22 cellular contexts compared by ENCODE assay signal in the genomic region with DNA sequence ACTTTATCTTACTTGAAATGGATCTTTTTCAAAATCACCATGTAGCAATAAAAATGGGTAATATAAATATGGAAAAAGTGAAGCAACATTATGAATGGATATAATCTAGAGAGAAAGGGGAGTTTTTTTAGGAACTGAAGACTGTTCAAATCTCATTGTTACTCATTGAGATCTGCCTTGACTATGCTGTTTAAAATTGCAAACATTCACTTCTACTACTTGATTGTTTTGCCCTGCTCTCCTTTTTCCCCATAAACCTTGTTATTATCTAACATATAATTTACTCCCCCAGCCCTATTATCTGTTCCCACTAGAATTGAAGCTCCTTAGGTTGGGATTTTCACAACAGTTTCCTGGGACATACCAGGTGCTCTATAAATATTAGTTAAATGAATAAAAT. TPM values are rescaled to one million over a fixed set of nuclear protein-coding genes. Genes with fewer than 3 reads are reported as not detected.
DNase-seq lines count a peak whose midpoint lies in the region; ATAC-seq, FAIRE-seq and TF ChIP-seq lines count a peak whose summit lies in the region.
"Had no signal": no experiment of that assay in that cellular context is flagged by ENCODE, and none has a peak within 500 bp of the region (broad histone marks: within the 10 kb centered on the region; RNA-seq: fewer than 3 reads in every experiment).

No MANE protein-coding gene starts in this region.

- ATAC-seq in activated CD8-positive, alpha-beta T cell treated with anti-CD3 and anti-CD28 coated beads for 36 hours = no peak
- ATAC-seq in activated CD8-positive, alpha-beta T cell treated with anti-CD3 and anti-CD28 coated beads, Interleukin-2, amount 10 ng/mL, durations not matched to agents 7 days and 5 days = no peak
- ATAC-seq in activated naive CD8-positive, alpha-beta T cell treated with anti-CD3 and anti-CD28 coated beads, Interleukin-2, amount 50 U/mL, for 24 hours = no peak
- no peak for ATAC-seq in pancreas

- H3K27ac Mint-ChIP-seq in activated CD8-positive, alpha-beta T cell treated with anti-CD3 and anti-CD28 coated beads for 36 hours = peak overlapping the region; percentile 57
- H3K27ac Mint-ChIP-seq in activated CD8-positive, alpha-beta T cell treated with anti-CD3 and anti-CD28 coated beads, Interleukin-2, amount 10 ng/mL, durations not matched to agents 7 days and 5 days = no peak overlapping the region
- peak overlapping the region; percentile 95 for H3K27ac Mint-ChIP-seq in activated naive CD8-positive, alpha-beta T cell treated with anti-CD3 and anti-CD28 coated beads, Interleukin-2, amount 50 U/mL, for 24 hours
- H3K27ac Mint-ChIP-seq: B cell had no signal

- intact Hi-C loops in activated CD8-positive, alpha-beta T cell treated with anti-CD3 and anti-CD28 coated beads for 36 hours (cut with micrococcal nuclease) = no loop called here
- intact Hi-C loops in pancreas (cut with DNase I) = no loop called here

- H3K9me3 ChIP-seq in effector memory CD4-positive, alpha-beta T cell (ENCODE audit: control insufficient read depth, low read length) = no peaks in the 10 kb centered on the region
- H3K9me3 ChIP-seq in pancreas = no peaks in the 10 kb centered on the region

- peaks cover 69% of the 10 kb centered on the region for H3K4me1 Mint-ChIP-seq in activated CD8-positive, alpha-beta T cell treated with anti-CD3 and anti-CD28 coated beads for 36 hours (ENCODE audit: low read depth)
- H3K4me1 Mint-ChIP-seq in activated CD8-positive, alpha-beta T cell treated with anti-CD3 and anti-CD28 coated beads, Interleukin-2, amount 10 ng/mL, durations not matched to agents 7 days and 5 days (ENCODE audit: low read depth) = peaks cover 28% of the 10 kb centered on the region
- peaks cover 72% of the 10 kb centered on the region for H3K4me1 Mint-ChIP-seq in activated naive CD8-positive, alpha-beta T cell treated with anti-CD3 and anti-CD28 coated beads, Interleukin-2, amount 50 U/mL, for 24 hours

- H3K36me3 Mint-ChIP-seq in activated CD8-positive, alpha-beta T cell treated with anti-CD3 and anti-CD28 coated beads for 36 hours (ENCODE audit: low read depth) = peaks cover 23% of the 10 kb centered on the region
- H3K36me3 Mint-ChIP-seq in activated CD8-positive, alpha-beta T cell treated with anti-CD3 and anti-CD28 coated beads, Interleukin-2, amount 10 ng/mL, durations not matched to agents 7 days and 5 days (ENCODE audit: low read depth) = peaks cover 14% of the 10 kb centered on the region
- peaks cover 24% of the 10 kb centered on the region for H3K36me3 Mint-ChIP-seq in activated naive CD8-positive, alpha-beta T cell treated with anti-CD3 and anti-CD28 coated beads, Interleukin-2, amount 50 U/mL, for 24 hours (ENCODE audit: low read depth)

- no peak overlapping the region for H3K27ac ChIP-seq in effector memory CD4-positive, alpha-beta T cell (ENCODE audit: insufficient read depth, low read length, poor library complexity, severe bottlenecking)
- H3K27ac ChIP-seq in pancreas = no peak overlapping the region

- no peaks in the 10 kb centered on the region for H3K36me3 ChIP-seq in effector memory CD4-positive, alpha-beta T cell (ENCODE audit: control insufficient read depth, insufficient read depth, low read length)
- H3K36me3 ChIP-seq in pancreas = no peaks in the 10 kb centered on the region

- H3K27me3 ChIP-seq in effector memory CD4-positive, alpha-beta T cell (replicated peaks; ENCODE audit: control insufficient read depth, insufficient read depth, low read length, poor library complexity, severe bottlenecking) = no peaks in the 10 kb centered on the region
- no peaks in the 10 kb centered on the region for H3K27me3 ChIP-seq in pancreas

- H3K4me1 ChIP-seq in effector memory CD4-positive, alpha-beta T cell (ENCODE audit: control insufficient read depth, insufficient read depth, low read length, poor library complexity, severe bottlenecking) = no peaks in the 10 kb centered on the region
- H3K4me1 ChIP-seq in pancreas = peaks cover under 1 to 3% (median 1%) of the 10 kb centered on the region in 3 donors

- DNase-seq in activated CD8-positive, alpha-beta T cell treated with anti-CD3 and anti-CD28 coated beads for 36 hours = no peak
- no peak for DNase-seq in activated CD8-positive, alpha-beta T cell treated with anti-CD3 and anti-CD28 coated beads, Interleukin-2, amount 10 ng/mL, durations not matched to agents 7 days and 5 days
- DNase-seq in GM12892 (ENCODE audit: insufficient read length) (no peak), NCI-H2227 treated with DMSO at 0.1 percent for 48 hours (lab: John Stamatoyannopoulos, UW) (peak; percentile 93), H54 (ENCODE audit: insufficient read length, low spot score) (no peak), pancreas (no peak)
- DNase-seq in activated naive CD8-positive, alpha-beta T cell treated with anti-CD3 and anti-CD28 coated beads, Interleukin-2, amount 50 U/mL, for 24 hours = no peak
- DNase-seq in effector memory CD4-positive, alpha-beta T cell = no peak
- DNase-seq: DMS 273 treated with DMSO at 0.1 percent for 48 hours; GOT3; KG1; NCI-H187; NCI-H2107; NCI-H345; NCI-H524 treated with DMSO at 0.1 percent for 48 hours; NK-92 treated with Interleukin-12 subunit alpha and Interleukin-12 subunit beta, amount 100 ng/mL, for 24 hours; Right ventricle myocardium superior had no signal

- TF ChIP-seq POLR2A in GM12892 (IDR thresholded peaks at IDR 0.05; ENCODE audit: low read depth, low read length) (no peak), H54 (IDR thresholded peaks at IDR 0.05; ENCODE audit: low read depth, low read length) (no peak)

- peaks cover 9% of the 10 kb centered on the region for H3K9me3 Mint-ChIP-seq in activated CD8-positive, alpha-beta T cell treated with anti-CD3 and anti-CD28 coated beads for 36 hours
- no peaks in the 10 kb centered on the region for H3K9me3 Mint-ChIP-seq in activated CD8-positive, alpha-beta T cell treated with anti-CD3 and anti-CD28 coated beads, Interleukin-2, amount 10 ng/mL, durations not matched to agents 7 days and 5 days (ENCODE audit: insufficient read depth)
- peaks cover 8% of the 10 kb centered on the region for H3K9me3 Mint-ChIP-seq in activated naive CD8-positive, alpha-beta T cell treated with anti-CD3 and anti-CD28 coated beads, Interleukin-2, amount 50 U/mL, for 24 hours

- H3K27me3 Mint-ChIP-seq in activated CD8-positive, alpha-beta T cell treated with anti-CD3 and anti-CD28 coated beads for 36 hours = no peaks in the 10 kb centered on the region
- no peaks in the 10 kb centered on the region for H3K27me3 Mint-ChIP-seq in activated CD8-positive, alpha-beta T cell treated with anti-CD3 and anti-CD28 coated beads, Interleukin-2, amount 10 ng/mL, durations not matched to agents 7 days and 5 days (ENCODE audit: low read depth)
- H3K27me3 Mint-ChIP-seq in activated naive CD8-positive, alpha-beta T cell treated with anti-CD3 and anti-CD28 coated beads, Interleukin-2, amount 50 U/mL, for 24 hours = no peaks in the 10 kb centered on the region
- H3K27me3 Mint-ChIP-seq: B cell had no signal

- POLR2A ChIA-PET in activated CD8-positive, alpha-beta T cell treated with anti-CD3 and anti-CD28 coated beads for 36 hours (lab: Charles Lee) = no interaction called here
- POLR2A ChIA-PET in activated CD8-positive, alpha-beta T cell treated with anti-CD3 and anti-CD28 coated beads, Interleukin-2, amount 10 ng/mL, durations not matched to agents 7 days and 5 days (lab: Charles Lee) = no interaction called here

- FAIRE-seq in GM12892 (lab: Jason Lieb, UNC) (peak; percentile 40), H54 (lab: Jason Lieb, UNC) (no peak), pancreas (lab: Jason Lieb, UNC) (no peak)
- FAIRE-seq: G401.6, GM19239, RCC 7860 had no signal

- no peak overlapping the region for H3K4me3 ChIP-seq in effector memory CD4-positive, alpha-beta T cell (ENCODE audit: insufficient read depth, low read depth, low read length, poor library complexity, severe bottlenecking)
- H3K4me3 ChIP-seq in pancreas = no peak overlapping the region

- no peak for TF ChIP-seq CTCF in activated CD8-positive, alpha-beta T cell treated with anti-CD3 and anti-CD28 coated beads for 36 hours (IDR thresholded peaks at IDR 0.05)
- TF ChIP-seq CTCF in pancreas (IDR thresholded peaks at IDR 0.05) = no peak

- H3K4me3 Mint-ChIP-seq in activated CD8-positive, alpha-beta T cell treated with anti-CD3 and anti-CD28 coated beads for 36 hours = no peak overlapping the region
- H3K4me3 Mint-ChIP-seq in activated CD8-positive, alpha-beta T cell treated with anti-CD3 and anti-CD28 coated beads, Interleukin-2, amount 10 ng/mL, durations not matched to agents 7 days and 5 days = no peak overlapping the region
- H3K4me3 Mint-ChIP-seq in activated naive CD8-positive, alpha-beta T cell treated with anti-CD3 and anti-CD28 coated beads, Interleukin-2, amount 50 U/mL, for 24 hours = peak overlapping the region; percentile 24
- H3K4me3 Mint-ChIP-seq: B cell had no signal

- CTCF ChIA-PET in activated CD8-positive, alpha-beta T cell treated with anti-CD3 and anti-CD28 coated beads for 36 hours (lab: Charles Lee) = interaction anchor here (0.7 to 2.6 kb wide), 4 partner anchors 10 to 362 kb away, joined by 3 to 9 read pairs (median 3); no protein-coding TSS in a partner anchor
- CTCF ChIA-PET in activated CD8-positive, alpha-beta T cell treated with anti-CD3 and anti-CD28 coated beads, Interleukin-2, amount 10 ng/mL, durations not matched to agents 7 days and 5 days (lab: Charles Lee) = interaction anchor here (0.9 kb wide), 1 partner anchor 15 kb away, joined by 4 read pairs; no protein-coding TSS in a partner anchor

RNA-seq across cellular contexts. Expression of a gene that starts 22.0 kb away (rescaled TPM):
- 10 to 100 TPM; 63.4 to 65.8 TPM for total RNA-seq in activated CD8-positive, alpha-beta T cell treated with anti-CD3 and anti-CD28 coated beads for 36 hours
- 10 to 100 TPM; 16.1 to 16.3 TPM for total RNA-seq in activated CD8-positive, alpha-beta T cell treated with anti-CD3 and anti-CD28 coated beads, Interleukin-2, amount 10 ng/mL, durations not matched to agents 7 days and 5 days
- polyA plus RNA-seq in GM12892 (2012; ENCODE audit: missing spikeins) = 39.0 TPM
- total RNA-seq in pancreas = 100 to 1,000 TPM in 2 of 6 donors, 10 to 100 TPM in 4; 47.0 to 193 (median 75.3) TPM
- 100 to 1,000 TPM in 1 of 2 donors, 10 to 100 TPM in 1; 93.3 to 242 TPM for polyA plus RNA-seq in pancreas
- total RNA-seq: OCI-LY7 had no signal
